Comparison of ENCODE assay signal across 13 cellular contexts in the genomic region with DNA sequence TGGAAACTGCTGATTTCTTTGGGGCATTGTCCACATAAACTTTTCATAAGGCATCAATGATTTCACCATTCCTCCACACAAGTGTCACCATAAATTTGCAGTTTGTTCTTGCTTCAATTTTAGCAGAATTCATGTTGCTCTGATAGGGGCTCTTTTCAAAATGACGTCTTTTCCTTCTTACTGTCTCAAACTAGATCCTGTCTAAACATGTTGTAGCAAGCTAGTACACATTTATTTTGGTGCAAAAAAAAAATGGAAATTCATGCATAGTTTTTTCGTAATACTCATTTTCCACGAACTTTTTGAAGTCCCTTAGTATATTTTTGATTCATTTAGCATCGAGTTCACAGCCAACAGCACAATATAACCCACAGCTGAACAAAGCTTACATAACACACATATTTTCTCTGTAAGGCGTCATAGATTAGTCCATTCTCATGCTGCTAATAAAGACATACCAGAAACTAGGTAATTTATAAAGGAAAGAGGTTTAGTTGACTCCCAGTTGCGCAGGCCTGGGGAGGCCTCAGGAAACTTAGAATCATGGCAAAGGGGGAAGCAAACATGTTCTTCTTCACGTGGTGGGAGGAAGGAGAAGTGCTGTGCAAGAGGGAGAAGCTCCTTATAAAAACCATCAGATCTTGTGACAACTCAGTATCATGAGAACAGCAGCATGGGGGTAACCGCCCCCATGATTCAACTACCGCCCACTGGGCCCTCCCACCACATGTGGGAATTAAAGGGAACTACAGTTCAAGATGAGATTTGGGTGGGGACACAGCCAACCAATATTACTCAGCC.
DNase-seq lines count a peak whose midpoint lies in the region; ATAC-seq and TF ChIP-seq lines count a peak whose summit lies in the region.
"Had no signal": no experiment of that assay in that cellular context is flagged by ENCODE, and none has a peak within 500 bp of the region (broad histone marks: within the 10 kb centered on the region; RNA-seq: fewer than 3 reads in every experiment).

No MANE protein-coding gene starts in this region.

- intact Hi-C loops in upper lobe of right lung (cut with DNase I) = no loop called here

- H3K4me1 ChIP-seq in osteoblast (ENCODE audit: insufficient read depth, low read length) (peaks cover 31% of the 10 kb centered on the region), upper lobe of right lung (peaks cover 9% of the 10 kb centered on the region)

- H2AFZ ChIP-seq in osteoblast (ENCODE audit: low read length) = no peak overlapping the region

- peak; percentile 46 for ATAC-seq in upper lobe of right lung
- ATAC-seq in GM19455 (IDR thresholded peaks at IDR 0.05; ENCODE audit: unreplicated experiment) = no peak
- ATAC-seq in HG03571 (IDR thresholded peaks at IDR 0.05; ENCODE audit: unreplicated experiment) = no peak

- H3K27ac ChIP-seq in coronary artery (peak overlapping the region; percentile 46 to 58), osteoblast (ENCODE audit: low read depth, low read length) (no peak overlapping the region), upper lobe of right lung (no peak overlapping the region)
- H3K27ac ChIP-seq: neutrophil, VCaP had no signal

- no peak overlapping the region for H3K4me3 ChIP-seq in coronary artery
- H3K4me3 ChIP-seq in osteoblast (ENCODE audit: insufficient read depth, low read length) = no peak overlapping the region
- H3K4me3 ChIP-seq in upper lobe of right lung = no peak overlapping the region

- DNase-seq in stimulated activated CD4-positive, alpha-beta T cell treated with anti-CD3 and anti-CD28 coated beads, Interleukin-2, amount 100 ng/mL, for 4 hours (ENCODE audit: low read depth) = peak; percentile 6
- DNase-seq in stimulated activated CD4-positive, alpha-beta T cell treated with anti-CD3 and anti-CD28 coated beads, Interleukin-4, amount 100 ng/mL, for 1 hour = no peak
- DNase-seq in coronary artery (ENCODE audit: low spot score) (no peak), osteoblast (ENCODE audit: insufficient read length, low spot score, missing footprints) (no peak), upper lobe of right lung (no peak), NCI-H69 (lab: John Stamatoyannopoulos, UW) (no peak)
- DNase-seq: DMS79, NCI-H2107, SIG-M5 had no signal

- no peaks in the 10 kb centered on the region for H3K9me3 ChIP-seq in osteoblast (ENCODE audit: low read depth, low read length)
- no peaks in the 10 kb centered on the region for H3K9me3 ChIP-seq in upper lobe of right lung
- H3K9me3 ChIP-seq: neutrophil had no signal

- no peaks in the 10 kb centered on the region for H3K79me2 ChIP-seq in osteoblast (ENCODE audit: insufficient read depth, low read length)

- TF ChIP-seq CTCF in coronary artery (IDR thresholded peaks at IDR 0.05) (no peak), osteoblast (IDR thresholded peaks at IDR 0.05; ENCODE audit: extremely low read depth, low read depth, low read length) (no peak), upper lobe of right lung (IDR thresholded peaks at IDR 0.05) (no peak)

- H3K27me3 ChIP-seq in osteoblast (ENCODE audit: insufficient read depth, low read length) = no peaks in the 10 kb centered on the region
- H3K27me3 ChIP-seq in upper lobe of right lung = no peaks in the 10 kb centered on the region
- H3K27me3 ChIP-seq: neutrophil had no signal

- no peaks in the 10 kb centered on the region for H4K20me1 ChIP-seq in osteoblast (ENCODE audit: insufficient read depth, low read length)

- peak overlapping the region; percentile 58 for H3K4me2 ChIP-seq in osteoblast (ENCODE audit: insufficient read depth, low read length)

- H3K36me3 ChIP-seq in osteoblast (ENCODE audit: insufficient read depth, low read length) (no peaks in the 10 kb centered on the region), upper lobe of right lung (no peaks in the 10 kb centered on the region)
- H3K36me3 ChIP-seq: neutrophil had no signal

Comparison
In these comparisons a context has a peak if more than half of its experiments do, and no peak if none do; other contexts are left out.
1. H3K27ac ChIP-seq: peak in coronary artery (2 of 2); none in osteoblast (single experiment) and upper lobe of right lung (single experiment).